Comparison of ENCODE assay signal across 24 cellular contexts in genomic region chr19:21602105-21602658, GRCh38.
DNase-seq lines count a peak whose midpoint lies in the region; ATAC-seq, FAIRE-seq and TF ChIP-seq lines count a peak whose summit lies in the region.
"Had no signal": no experiment of that assay in that cellular context is flagged by ENCODE, and none has a peak within 500 bp of the region (broad histone marks: within the 10 kb centered on the region; RNA-seq: fewer than 3 reads in every experiment).

No MANE protein-coding gene starts in this region.

- no peaks in the 10 kb centered on the region for H3K27me3 Mint-ChIP-seq in CD8-positive, alpha-beta memory T cell
- no peaks in the 10 kb centered on the region for H3K27me3 Mint-ChIP-seq in T-helper 2 cell treated with Interferon-gamma antibody and Interleukin-4, amounts not matched to agents 5 μg/mL and 100 μg/mL, for 36 hours (ENCODE audit: low read depth)
- no peaks in the 10 kb centered on the region for H3K27me3 Mint-ChIP-seq in activated CD4-positive, alpha-beta T cell treated with anti-CD3 and anti-CD28 coated beads for 36 hours
- H3K27me3 Mint-ChIP-seq: CD4-positive, alpha-beta memory T cell; IgD-negative memory B cell had no signal

- POLR2A ChIA-PET in CD8-positive, alpha-beta memory T cell (lab: Charles Lee), result no interaction called here
- POLR2A ChIA-PET in activated CD4-positive, alpha-beta T cell treated with anti-CD3 and anti-CD28 coated beads for 36 hours (lab: Charles Lee), result no interaction called here

- H3K4me1 ChIP-seq in CD8-positive, alpha-beta memory T cell (ENCODE audit: insufficient read depth, low read length), result peaks cover 6% of the 10 kb centered on the region
- H3K4me1 ChIP-seq in DND-41 (ENCODE audit: insufficient read depth, low read length), result peaks cover 66% of the 10 kb centered on the region
- peaks cover 23 to 39% of the 10 kb centered on the region in 2 donors for H3K4me1 ChIP-seq in adrenal gland (replicated peaks in 1 of 2)
- peaks cover 26 to 33% (median 33%) of the 10 kb centered on the region in 3 donors for H3K4me1 ChIP-seq in pancreas
- H3K4me1 ChIP-seq in foreskin keratinocyte, result no peaks in the 10 kb centered on the region
- H3K4me1 ChIP-seq: Caco-2, SJCRH30 had no signal

- peak overlapping the region; percentile 4; the same call in 1 of the 2 replicates for H2AFZ ChIP-seq in DND-41 (ENCODE audit: low read depth, low read length)

- H3K27ac ChIP-seq in CD8-positive, alpha-beta memory T cell (ENCODE audit: low read depth, low read length), result peak overlapping the region; percentile 75
- H3K27ac ChIP-seq in DND-41 (ENCODE audit: low read length) (peak overlapping the region; percentile 99), adrenal gland (peak overlapping the region; percentile 55 to 93 (median 72)), pancreas (peak overlapping the region; percentile 5 to 88 (median 59)), foreskin keratinocyte (no peak overlapping the region)
- H3K27ac ChIP-seq: SJCRH30 had no signal

- no peaks in the 10 kb centered on the region for H4K20me1 ChIP-seq in DND-41 (ENCODE audit: insufficient read depth, low read length)

- ATAC-seq in DND-41 (ENCODE audit: insufficient read depth, low read depth), result no peak
- peak in 1 of 4 donors; percentile 2 for ATAC-seq in pancreas
- no peak for ATAC-seq in foreskin keratinocyte
- ATAC-seq in activated CD4-positive, alpha-beta T cell treated with anti-CD3 and anti-CD28 coated beads for 36 hours, result no peak

- FAIRE-seq in pancreas (lab: Jason Lieb, UNC), result no peak
- FAIRE-seq: GM12891, RCC 7860 had no signal

- CTCF ChIA-PET in CD8-positive, alpha-beta memory T cell (lab: Charles Lee), result no interaction called here
- CTCF ChIA-PET in activated CD4-positive, alpha-beta T cell treated with anti-CD3 and anti-CD28 coated beads for 36 hours (lab: Charles Lee), result no interaction called here

- no peak for TF ChIP-seq POLR2A in adrenal gland (IDR thresholded peaks at IDR 0.05)

- TF ChIP-seq CTCF in DND-41 (IDR thresholded peaks at IDR 0.05; ENCODE audit: borderline replicate concordance, extremely low read depth, low read length, poor library complexity, severe bottlenecking) (no peak), adrenal gland (IDR thresholded peaks at IDR 0.05) (no peak), pancreas (IDR thresholded peaks at IDR 0.05) (no peak), foreskin keratinocyte (conservative IDR thresholded peaks at IDR 0.05) (no peak)

- H3K4me2 ChIP-seq in DND-41 (ENCODE audit: insufficient read depth, low read length), result peak overlapping the region; percentile 85

- H3K9me3 ChIP-seq in CD8-positive, alpha-beta memory T cell (ENCODE audit: low read length), result no peaks in the 10 kb centered on the region
- H3K9me3 ChIP-seq in DND-41 (ENCODE audit: insufficient read depth, low read length, severe bottlenecking) (no peaks in the 10 kb centered on the region), adrenal gland (replicated peaks in 1 of 3) (no peaks in the 10 kb centered on the region), pancreas (no peaks in the 10 kb centered on the region)
- H3K9me3 ChIP-seq: Caco-2, SJCRH30 had no signal

- peak overlapping the region; percentile 96 for H3K9ac ChIP-seq in DND-41 (ENCODE audit: low read depth, low read length)

- no peak overlapping the region for H3K27ac Mint-ChIP-seq in CD8-positive, alpha-beta memory T cell
- no peak overlapping the region for H3K27ac Mint-ChIP-seq in T-helper 2 cell treated with Interferon-gamma antibody and Interleukin-4, amounts not matched to agents 5 μg/mL and 100 μg/mL, for 36 hours
- H3K27ac Mint-ChIP-seq in activated CD4-positive, alpha-beta T cell treated with anti-CD3 and anti-CD28 coated beads for 36 hours, result no peak overlapping the region
- H3K27ac Mint-ChIP-seq: IgD-negative memory B cell had no signal

- H3K9me3 Mint-ChIP-seq in CD8-positive, alpha-beta memory T cell, result no peaks in the 10 kb centered on the region
- peaks cover 25% of the 10 kb centered on the region for H3K9me3 Mint-ChIP-seq in T-helper 2 cell treated with Interferon-gamma antibody and Interleukin-4, amounts not matched to agents 5 μg/mL and 100 μg/mL, for 36 hours
- H3K9me3 Mint-ChIP-seq in activated CD4-positive, alpha-beta T cell treated with anti-CD3 and anti-CD28 coated beads for 36 hours (ENCODE audit: low read depth), result no peaks in the 10 kb centered on the region

- no peak for DNase-seq in CD8-positive, alpha-beta memory T cell
- no peak for DNase-seq in DND-41
- no peak for DNase-seq in adrenal gland
- no peak for DNase-seq in pancreas
- no peak for DNase-seq in foreskin keratinocyte
- DNase-seq in T-helper 2 cell treated with Interferon-gamma antibody and Interleukin-4, amounts not matched to agents 5 μg/mL and 100 μg/mL, for 36 hours (ENCODE audit: low spot score), result no peak
- no peak for DNase-seq in activated CD4-positive, alpha-beta T cell treated with anti-CD3 and anti-CD28 coated beads for 36 hours
- no peak for DNase-seq in mesenteric fat pad (ENCODE audit: low spot score)
- DNase-seq: C1 segment of cervical spinal cord; Caco-2; CD4-positive, alpha-beta memory T cell; GOT3; HCEC 1CT; Kasumi-1; NCI-H1105; NCI-H1436 treated with DMSO at 0.1 percent for 48 hours; NCI-H1930; NCI-H446; NCI-H524 treated with DMSO at 0.1 percent for 48 hours; NCI-H774; SJCRH30 had no signal

- H3K4me3 Mint-ChIP-seq in CD8-positive, alpha-beta memory T cell, result peak overlapping the region in 1 of 7 donors; percentile 46
- H3K4me3 Mint-ChIP-seq in T-helper 2 cell treated with Interferon-gamma antibody and Interleukin-4, amounts not matched to agents 5 μg/mL and 100 μg/mL, for 36 hours, result no peak overlapping the region
- H3K4me3 Mint-ChIP-seq in activated CD4-positive, alpha-beta T cell treated with anti-CD3 and anti-CD28 coated beads for 36 hours, result no peak overlapping the region

- peaks cover 19 to 21% (median 20%) of the 10 kb centered on the region in 3 donors for H3K4me1 Mint-ChIP-seq in CD8-positive, alpha-beta memory T cell
- peaks cover 6% of the 10 kb centered on the region for H3K4me1 Mint-ChIP-seq in T-helper 2 cell treated with Interferon-gamma antibody and Interleukin-4, amounts not matched to agents 5 μg/mL and 100 μg/mL, for 36 hours (ENCODE audit: low read depth)
- peaks cover 19% of the 10 kb centered on the region for H3K4me1 Mint-ChIP-seq in activated CD4-positive, alpha-beta T cell treated with anti-CD3 and anti-CD28 coated beads for 36 hours

- 45 to 63% (median 52%) methylated on average over 1 of the region's 1 CpG for WGBS in adrenal gland, 4 donors
- 14 to 19% methylated on average over 1 of the region's 1 CpG for WGBS in pancreas, 2 donors

- no peaks in the 10 kb centered on the region for H3K27me3 ChIP-seq in CD8-positive, alpha-beta memory T cell (ENCODE audit: insufficient read depth, low read length, poor library complexity, severe bottlenecking)
- H3K27me3 ChIP-seq in DND-41 (ENCODE audit: insufficient read depth, low read length, poor library complexity) (no peaks in the 10 kb centered on the region), adrenal gland (no peaks in the 10 kb centered on the region), pancreas (no peaks in the 10 kb centered on the region), foreskin keratinocyte (no peaks in the 10 kb centered on the region)
- H3K27me3 ChIP-seq: SJCRH30 had no signal

- no peak overlapping the region for H3K4me3 ChIP-seq in CD8-positive, alpha-beta memory T cell (ENCODE audit: low read length)
- H3K4me3 ChIP-seq in DND-41 (ENCODE audit: low read depth in 1 of 2, low read length in 2 of 2), result peak overlapping the region in 1 of 2 experiments; percentile 63; a peak in 3 of 4 replicates
- peak overlapping the region in 2 of 4 donors; percentile 32 to 45 for H3K4me3 ChIP-seq in adrenal gland
- peak overlapping the region in 2 of 4 donors; percentile 5 to 20 for H3K4me3 ChIP-seq in pancreas
- H3K4me3 ChIP-seq: SJCRH30 had no signal

- H3K79me2 ChIP-seq in DND-41 (ENCODE audit: insufficient read depth, low read length), result peaks cover 12% of the 10 kb centered on the region; the same call in 1 of the 2 replicates

- intact Hi-C loops in adrenal gland (cut with DNase I) (no loop called here), pancreas (cut with DNase I) (no loop called here)
- intact Hi-C loops in activated CD4-positive, alpha-beta T cell treated with anti-CD3 and anti-CD28 coated beads for 36 hours (cut with DNase I, micrococcal nuclease), result no loop called here

- H3K36me3 Mint-ChIP-seq in CD8-positive, alpha-beta memory T cell, result peaks cover 0 to 8% (median 4%) of the 10 kb centered on the region in 3 donors
- peaks cover 3% of the 10 kb centered on the region for H3K36me3 Mint-ChIP-seq in T-helper 2 cell treated with Interferon-gamma antibody and Interleukin-4, amounts not matched to agents 5 μg/mL and 100 μg/mL, for 36 hours (ENCODE audit: low read depth)
- H3K36me3 Mint-ChIP-seq in activated CD4-positive, alpha-beta T cell treated with anti-CD3 and anti-CD28 coated beads for 36 hours (ENCODE audit: low read depth), result no peaks in the 10 kb centered on the region
- H3K36me3 Mint-ChIP-seq: CD4-positive, alpha-beta memory T cell; IgD-negative memory B cell had no signal

- H3K36me3 ChIP-seq in CD8-positive, alpha-beta memory T cell (ENCODE audit: insufficient read depth, low read length), result no peaks in the 10 kb centered on the region
- peaks cover 4% of the 10 kb centered on the region for H3K36me3 ChIP-seq in DND-41 (ENCODE audit: insufficient read depth, low read length)
- H3K36me3 ChIP-seq in adrenal gland (replicated peaks in 1 of 2), result no peaks in the 10 kb centered on the region
- peaks cover 0 to 6% (median 0%) of the 10 kb centered on the region in 3 donors for H3K36me3 ChIP-seq in pancreas
- H3K36me3 ChIP-seq: SJCRH30 had no signal
